Comparison of ENCODE assay signal across 1 cellular context in the genomic region with DNA sequence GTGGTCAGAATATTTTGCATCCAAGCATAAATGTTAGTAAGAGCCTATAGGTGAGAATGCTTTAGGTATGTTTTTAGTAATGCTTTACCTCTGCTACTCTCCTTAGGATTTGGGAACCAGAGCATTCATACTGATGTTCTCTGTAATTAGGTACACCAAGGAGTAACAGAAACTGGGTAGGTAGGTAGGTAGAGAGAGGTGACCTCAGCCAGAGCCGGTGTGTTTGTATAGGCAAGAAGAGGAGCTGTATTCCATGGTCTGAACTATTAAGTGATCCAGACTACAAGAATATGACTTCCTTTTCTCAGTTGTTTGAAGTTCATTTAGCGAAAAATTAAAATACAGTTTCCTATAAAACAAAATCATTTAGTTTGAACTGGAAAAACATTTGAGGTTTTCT.
TF ChIP-seq lines count a peak whose summit lies in the region.

No MANE protein-coding gene starts in this region.

TF ChIP-seq in A549, 52 proteins besides CTCF, POLR2A, EP300 and RAD21 (continued from another document):
- TF ChIP-seq, protein P1, sequence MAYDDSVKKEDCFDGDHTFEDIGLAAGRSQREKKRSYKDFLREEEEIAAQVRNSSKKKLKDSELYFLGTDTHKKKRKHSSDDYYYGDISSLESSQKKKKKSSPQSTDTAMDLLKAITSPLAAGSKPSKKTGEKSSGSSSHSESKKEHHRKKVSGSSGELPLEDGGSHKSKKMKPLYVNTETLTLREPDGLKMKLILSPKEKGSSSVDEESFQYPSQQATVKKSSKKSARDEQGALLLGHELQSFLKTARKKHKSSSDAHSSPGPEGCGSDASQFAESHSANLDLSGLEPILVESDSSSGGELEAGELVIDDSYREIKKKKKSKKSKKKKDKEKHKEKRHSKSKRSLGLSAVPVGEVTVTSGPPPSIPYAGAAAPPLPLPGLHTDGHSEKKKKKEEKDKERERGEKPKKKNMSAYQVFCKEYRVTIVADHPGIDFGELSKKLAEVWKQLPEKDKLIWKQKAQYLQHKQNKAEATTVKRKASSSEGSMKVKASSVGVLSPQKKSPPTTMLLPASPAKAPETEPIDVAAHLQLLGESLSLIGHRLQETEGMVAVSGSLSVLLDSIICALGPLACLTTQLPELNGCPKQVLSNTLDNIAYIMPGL (CRISPR knock-in tag; IDR thresholded peaks at IDR 0.05; ENCODE audit: borderline replicate concordance): no peak
- no peak for TF ChIP-seq JUNB (IDR thresholded peaks at IDR 0.05)
- TF ChIP-seq, protein P2, sequence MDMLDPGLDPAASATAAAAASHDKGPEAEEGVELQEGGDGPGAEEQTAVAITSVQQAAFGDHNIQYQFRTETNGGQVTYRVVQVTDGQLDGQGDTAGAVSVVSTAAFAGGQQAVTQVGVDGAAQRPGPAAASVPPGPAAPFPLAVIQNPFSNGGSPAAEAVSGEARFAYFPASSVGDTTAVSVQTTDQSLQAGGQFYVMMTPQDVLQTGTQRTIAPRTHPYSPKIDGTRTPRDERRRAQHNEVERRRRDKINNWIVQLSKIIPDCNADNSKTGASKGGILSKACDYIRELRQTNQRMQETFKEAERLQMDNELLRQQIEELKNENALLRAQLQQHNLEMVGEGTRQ (IDR thresholded peaks at IDR 0.05): no peak
- TF ChIP-seq, protein P3, sequence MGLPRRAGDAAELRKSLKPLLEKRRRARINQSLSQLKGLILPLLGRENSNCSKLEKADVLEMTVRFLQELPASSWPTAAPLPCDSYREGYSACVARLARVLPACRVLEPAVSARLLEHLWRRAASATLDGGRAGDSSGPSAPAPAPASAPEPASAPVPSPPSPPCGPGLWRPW (IDR thresholded peaks at IDR 0.05): no peak
